1 cellular context compared by ENCODE assay signal in genomic region chr19:40778045-40778864, GRCh38.
A peak's percentile ranks its signal among the peaks of the same experiment; 100 is the strongest.
TF ChIP-seq lines count a peak whose summit lies in the region.

RAB4B (plus strand) TSS chr19:40778247; CDS start chr19:40778376, 129 bp downstream.

TF ChIP-seq in HepG2, 621 proteins besides CTCF, POLR2A, EP300 and RAD21 (continued from another document and continues in another):
- TF ChIP-seq ZFP36 (IDR thresholded peaks at IDR 0.05; ENCODE audit: borderline replicate concordance, low read depth, low read length, partially characterized antibody) (no peak), ZNF597 (CRISPR knock-in tag; IDR thresholded peaks at IDR 0.05) (no peak), ZNF775 (CRISPR knock-in tag; IDR thresholded peaks at IDR 0.05; ENCODE audit: borderline replicate concordance) (no peak), TAF15 (IDR thresholded peaks at IDR 0.05; ENCODE audit: low read depth, low read length, poor library complexity, severe bottlenecking) (peak; percentile 47), ZFAT (CRISPR knock-in tag; conservative IDR thresholded peaks at IDR 0.05) (no peak), CHD4 (IDR thresholded peaks at IDR 0.05; ENCODE audit: borderline replicate concordance, low read length) (no peak; the same call in 1 of the 2 replicates), NFE2L1 (CRISPR knock-in tag; IDR thresholded peaks at IDR 0.05; ENCODE audit: borderline replicate concordance) (no peak), FOXJ3 (CRISPR knock-in tag; IDR thresholded peaks at IDR 0.05; ENCODE audit: borderline replicate concordance) (no peak), TBX3 (IDR thresholded peaks at IDR 0.05; ENCODE audit: borderline replicate concordance) (0 out of 2 replicates have a peak, but pooled peaks have one; percentile 25), HMG20A (CRISPR knock-in tag; IDR thresholded peaks at IDR 0.05; ENCODE audit: borderline replicate concordance) (no peak), ZC3H4 (CRISPR knock-in tag; IDR thresholded peaks at IDR 0.05; ENCODE audit: borderline replicate concordance) (no peak), CBX2 (IDR thresholded peaks at IDR 0.05; ENCODE audit: low read depth, low read length) (no peak), CBX2 (CRISPR knock-in tag; IDR thresholded peaks at IDR 0.05; ENCODE audit: low read depth) (no peak), NCOR1 (IDR thresholded peaks at IDR 0.05; ENCODE audit: borderline replicate concordance, low read length) (peak; percentile 33; the same call in 1 of the 2 replicates), ZNF746 (CRISPR knock-in tag; IDR thresholded peaks at IDR 0.05) (no peak), WIZ (CRISPR knock-in tag; IDR thresholded peaks at IDR 0.05) (0 out of 2 replicates have a peak, but pooled peaks have one; percentile 47), ZNF17 (CRISPR knock-in tag; IDR thresholded peaks at IDR 0.05) (no peak), LRRFIP1 (CRISPR knock-in tag; conservative IDR thresholded peaks at IDR 0.05) (no peak), NR2F2 (IDR thresholded peaks at IDR 0.05; ENCODE audit: borderline replicate concordance, low read depth) (no peak), ZKSCAN8 (CRISPR knock-in tag; IDR thresholded peaks at IDR 0.05; ENCODE audit: borderline replicate concordance) (no peak), PAF1 (CRISPR knock-in tag; IDR thresholded peaks at IDR 0.05) (no peak), NFRKB (IDR thresholded peaks at IDR 0.05) (no peak), ZBTB46 (CRISPR knock-in tag; IDR thresholded peaks at IDR 0.05; ENCODE audit: borderline replicate concordance) (no peak), ZNF646 (CRISPR knock-in tag; IDR thresholded peaks at IDR 0.05) (no peak), GPN1 (CRISPR knock-in tag; IDR thresholded peaks at IDR 0.05; ENCODE audit: borderline replicate concordance) (no peak), ZFP62 (CRISPR knock-in tag; IDR thresholded peaks at IDR 0.05) (no peak), EEA1 (CRISPR knock-in tag; IDR thresholded peaks at IDR 0.05; ENCODE audit: borderline replicate concordance) (0 out of 2 replicates have a peak, but pooled peaks have one; percentile 40), ZKSCAN1 (IDR thresholded peaks at IDR 0.05; ENCODE audit: low read length) (no peak), ZNF331 (CRISPR knock-in tag; IDR thresholded peaks at IDR 0.05) (no peak)
- TF ChIP-seq, protein P1, sequence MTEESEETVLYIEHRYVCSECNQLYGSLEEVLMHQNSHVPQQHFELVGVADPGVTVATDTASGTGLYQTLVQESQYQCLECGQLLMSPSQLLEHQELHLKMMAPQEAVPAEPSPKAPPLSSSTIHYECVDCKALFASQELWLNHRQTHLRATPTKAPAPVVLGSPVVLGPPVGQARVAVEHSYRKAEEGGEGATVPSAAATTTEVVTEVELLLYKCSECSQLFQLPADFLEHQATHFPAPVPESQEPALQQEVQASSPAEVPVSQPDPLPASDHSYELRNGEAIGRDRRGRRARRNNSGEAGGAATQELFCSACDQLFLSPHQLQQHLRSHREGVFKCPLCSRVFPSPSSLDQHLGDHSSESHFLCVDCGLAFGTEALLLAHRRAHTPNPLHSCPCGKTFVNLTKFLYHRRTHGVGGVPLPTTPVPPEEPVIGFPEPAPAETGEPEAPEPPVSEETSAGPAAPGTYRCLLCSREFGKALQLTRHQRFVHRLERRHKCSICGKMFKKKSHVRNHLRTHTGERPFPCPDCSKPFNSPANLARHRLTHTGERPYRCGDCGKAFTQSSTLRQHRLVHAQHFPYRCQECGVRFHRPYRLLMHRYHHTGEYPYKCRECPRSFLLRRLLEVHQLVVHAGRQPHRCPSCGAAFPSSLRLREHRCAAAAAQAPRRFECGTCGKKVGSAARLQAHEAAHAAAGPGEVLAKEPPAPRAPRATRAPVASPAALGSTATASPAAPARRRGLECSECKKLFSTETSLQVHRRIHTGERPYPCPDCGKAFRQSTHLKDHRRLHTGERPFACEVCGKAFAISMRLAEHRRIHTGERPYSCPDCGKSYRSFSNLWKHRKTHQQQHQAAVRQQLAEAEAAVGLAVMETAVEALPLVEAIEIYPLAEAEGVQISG (CRISPR knock-in tag; IDR thresholded peaks at IDR 0.05) = peak; percentile 44; the same call in 1 of the 2 replicates
- TF ChIP-seq, protein P2, sequence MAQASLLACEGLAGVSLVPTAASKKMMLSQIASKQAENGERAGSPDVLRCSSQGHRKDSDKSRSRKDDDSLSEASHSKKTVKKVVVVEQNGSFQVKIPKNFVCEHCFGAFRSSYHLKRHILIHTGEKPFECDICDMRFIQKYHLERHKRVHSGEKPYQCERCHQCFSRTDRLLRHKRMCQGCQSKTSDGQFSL (CRISPR knock-in tag; IDR thresholded peaks at IDR 0.05) = no peak
- TF ChIP-seq, protein P3, sequence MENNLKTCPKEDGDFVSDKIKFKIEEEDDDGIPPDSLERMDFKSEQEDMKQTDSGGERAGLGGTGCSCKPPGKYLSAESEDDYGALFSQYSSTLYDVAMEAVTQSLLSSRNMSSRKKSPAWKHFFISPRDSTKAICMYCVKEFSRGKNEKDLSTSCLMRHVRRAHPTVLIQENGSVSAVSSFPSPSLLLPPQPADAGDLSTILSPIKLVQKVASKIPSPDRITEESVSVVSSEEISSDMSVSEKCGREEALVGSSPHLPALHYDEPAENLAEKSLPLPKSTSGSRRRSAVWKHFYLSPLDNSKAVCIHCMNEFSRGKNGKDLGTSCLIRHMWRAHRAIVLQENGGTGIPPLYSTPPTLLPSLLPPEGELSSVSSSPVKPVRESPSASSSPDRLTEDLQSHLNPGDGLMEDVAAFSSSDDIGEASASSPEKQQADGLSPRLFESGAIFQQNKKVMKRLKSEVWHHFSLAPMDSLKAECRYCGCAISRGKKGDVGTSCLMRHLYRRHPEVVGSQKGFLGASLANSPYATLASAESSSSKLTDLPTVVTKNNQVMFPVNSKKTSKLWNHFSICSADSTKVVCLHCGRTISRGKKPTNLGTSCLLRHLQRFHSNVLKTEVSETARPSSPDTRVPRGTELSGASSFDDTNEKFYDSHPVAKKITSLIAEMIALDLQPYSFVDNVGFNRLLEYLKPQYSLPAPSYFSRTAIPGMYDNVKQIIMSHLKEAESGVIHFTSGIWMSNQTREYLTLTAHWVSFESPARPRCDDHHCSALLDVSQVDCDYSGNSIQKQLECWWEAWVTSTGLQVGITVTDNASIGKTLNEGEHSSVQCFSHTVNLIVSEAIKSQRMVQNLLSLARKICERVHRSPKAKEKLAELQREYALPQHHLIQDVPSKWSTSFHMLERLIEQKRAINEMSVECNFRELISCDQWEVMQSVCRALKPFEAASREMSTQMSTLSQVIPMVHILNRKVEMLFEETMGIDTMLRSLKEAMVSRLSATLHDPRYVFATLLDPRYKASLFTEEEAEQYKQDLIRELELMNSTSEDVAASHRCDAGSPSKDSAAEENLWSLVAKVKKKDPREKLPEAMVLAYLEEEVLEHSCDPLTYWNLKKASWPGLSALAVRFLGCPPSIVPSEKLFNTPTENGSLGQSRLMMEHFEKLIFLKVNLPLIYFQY (CRISPR knock-in tag; IDR thresholded peaks at IDR 0.05; ENCODE audit: borderline replicate concordance) = no peak
- TF ChIP-seq, protein P4, sequence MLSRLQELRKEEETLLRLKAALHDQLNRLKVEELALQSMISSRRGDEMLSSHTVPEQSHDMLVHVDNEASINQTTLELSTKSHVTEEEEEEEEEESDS (CRISPR knock-in tag; IDR thresholded peaks at IDR 0.05; ENCODE audit: borderline replicate concordance) = no peak
- TF ChIP-seq, protein P5, sequence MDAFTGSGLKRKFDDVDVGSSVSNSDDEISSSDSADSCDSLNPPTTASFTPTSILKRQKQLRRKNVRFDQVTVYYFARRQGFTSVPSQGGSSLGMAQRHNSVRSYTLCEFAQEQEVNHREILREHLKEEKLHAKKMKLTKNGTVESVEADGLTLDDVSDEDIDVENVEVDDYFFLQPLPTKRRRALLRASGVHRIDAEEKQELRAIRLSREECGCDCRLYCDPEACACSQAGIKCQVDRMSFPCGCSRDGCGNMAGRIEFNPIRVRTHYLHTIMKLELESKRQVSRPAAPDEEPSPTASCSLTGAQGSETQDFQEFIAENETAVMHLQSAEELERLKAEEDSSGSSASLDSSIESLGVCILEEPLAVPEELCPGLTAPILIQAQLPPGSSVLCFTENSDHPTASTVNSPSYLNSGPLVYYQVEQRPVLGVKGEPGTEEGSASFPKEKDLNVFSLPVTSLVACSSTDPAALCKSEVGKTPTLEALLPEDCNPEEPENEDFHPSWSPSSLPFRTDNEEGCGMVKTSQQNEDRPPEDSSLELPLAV (CRISPR knock-in tag; conservative IDR thresholded peaks at IDR 0.05; ENCODE audit: low read depth) = no peak
